In the genomic region with DNA sequence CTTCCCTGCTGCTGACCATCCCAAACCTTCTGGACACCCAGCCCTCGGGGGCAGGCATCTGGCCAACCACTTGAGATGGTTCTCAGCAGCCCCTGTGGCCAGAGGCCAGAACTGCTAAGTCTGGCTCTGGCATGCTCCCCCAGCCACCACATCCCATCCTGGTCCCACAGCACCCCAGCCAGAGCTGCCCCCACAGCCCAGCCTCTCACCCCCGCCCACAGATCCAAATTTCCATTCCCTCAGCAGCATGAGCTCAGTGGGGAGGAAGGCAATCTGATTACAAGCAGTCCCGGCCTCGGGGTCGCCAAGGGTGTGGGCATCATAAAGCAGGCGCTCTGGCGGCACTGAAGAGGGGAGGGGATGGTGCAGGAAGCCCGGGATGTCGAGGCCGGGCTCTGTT, we compare ENCODE assay signal across 19 cellular contexts. TPM values are rescaled to one million over a fixed set of nuclear protein-coding genes. Genes with fewer than 3 reads are reported as not detected.
DNase-seq lines count a peak whose midpoint lies in the region; ATAC-seq and TF ChIP-seq lines count a peak whose summit lies in the region.
"Had no signal": no experiment of that assay in that cellular context is flagged by ENCODE, and none has a peak within 500 bp of the region (broad histone marks: within the 10 kb centered on the region; RNA-seq: fewer than 3 reads in every experiment).

No MANE protein-coding gene starts in this region.

- H2AFZ ChIP-seq in Loucy (ENCODE audit: low read length) (no peak overlapping the region), neuronal stem cell (ENCODE audit: low read length) (no peak overlapping the region)

- no peak for ATAC-seq in left ventricle myocardium superior

- H3K4me1 ChIP-seq in Loucy (ENCODE audit: insufficient read depth, low read length, poor library complexity, severe bottlenecking) = peaks cover 70% of the 10 kb centered on the region
- H3K4me1 ChIP-seq in neuronal stem cell (ENCODE audit: control insufficient read depth in 2 of 2, insufficient read depth in 1 of 2, low read depth in 1 of 2, low read length in 2 of 2) = no peaks in the 10 kb centered on the region
- peaks cover 0 to 9% (median 0%) of the 10 kb centered on the region in 4 donors for H3K4me1 ChIP-seq in tibial nerve
- H3K4me1 ChIP-seq: HAP-1 had no signal

- no peak overlapping the region for H3K4ac ChIP-seq in neuronal stem cell (ENCODE audit: low read length)

- no peak overlapping the region for H3K27ac ChIP-seq in neuronal stem cell (replicated peaks; ENCODE audit: low read length)
- no peak overlapping the region for H3K27ac ChIP-seq in tibial nerve

- H3K36me3 ChIP-seq in Loucy (ENCODE audit: insufficient read depth, low read length) = no peaks in the 10 kb centered on the region
- H3K36me3 ChIP-seq in neuronal stem cell (replicated peaks in 1 of 2; ENCODE audit: control insufficient read depth in 2 of 2, insufficient read depth in 2 of 2, low read length in 2 of 2) = no peaks in the 10 kb centered on the region
- H3K36me3 ChIP-seq in tibial nerve = no peaks in the 10 kb centered on the region
- H3K36me3 ChIP-seq: HAP-1 had no signal

- peak overlapping the region; percentile 34 for H3K23ac ChIP-seq in neuronal stem cell (ENCODE audit: low read depth, low read length, poor library complexity)

- no CpG with 5 or more reads among the region's 10 CpGs for WGBS in neuronal stem cell (ENCODE audit: extremely low coverage in 2 of 2, insufficient read length in 2 of 2, insufficient replicate concordance in 1 of 2), 2 donors
- WGBS in tibial nerve, 2 donors = 25 to 33% methylated on average over 5 to 10 of the region's 10 CpGs

- H4K91ac ChIP-seq in neuronal stem cell (ENCODE audit: low read depth, low read length, poor library complexity) = no peak overlapping the region

- H3K79me2 ChIP-seq in Loucy (ENCODE audit: insufficient read depth, low read length) = no peaks in the 10 kb centered on the region

- H3K18ac ChIP-seq in neuronal stem cell (ENCODE audit: low read length) = peak overlapping the region; percentile 24

- H3K4me2 ChIP-seq in Loucy (ENCODE audit: low read depth, low read length, poor library complexity, severe bottlenecking) (no peak overlapping the region), neuronal stem cell (ENCODE audit: insufficient read depth, low read length, poor library complexity, severe bottlenecking) (no peak overlapping the region)

- H3K9ac ChIP-seq in Loucy (ENCODE audit: low read depth, low read length, poor library complexity, severe bottlenecking) = peak overlapping the region; percentile 9
- no peak overlapping the region for H3K9ac ChIP-seq in neuronal stem cell (ENCODE audit: low read depth, low read length, poor library complexity)

- no peak for TF ChIP-seq EP300 in tibial nerve (IDR thresholded peaks at IDR 0.05)

- peak overlapping the region; percentile 14 for H2AK5ac ChIP-seq in neuronal stem cell (ENCODE audit: low read depth, low read length)

- no peaks in the 10 kb centered on the region for H3K9me3 ChIP-seq in Loucy (ENCODE audit: insufficient read depth, low read depth, low read length)
- no peaks in the 10 kb centered on the region for H3K9me3 ChIP-seq in neuronal stem cell (replicated peaks in 1 of 2; ENCODE audit: control insufficient read depth in 2 of 2, insufficient read depth in 1 of 2, low read depth in 1 of 2, low read length in 2 of 2)
- H3K9me3 ChIP-seq in tibial nerve = no peaks in the 10 kb centered on the region
- H3K9me3 ChIP-seq: HAP-1 had no signal

- intact Hi-C loops in left ventricle myocardium superior (cut with micrococcal nuclease) = no loop called here

- no peaks in the 10 kb centered on the region for H3K9me2 ChIP-seq in Loucy (replicated peaks; ENCODE audit: low read depth, low read length)

- H3K27me3 ChIP-seq in Loucy (ENCODE audit: insufficient read depth, low read length, poor library complexity, severe bottlenecking) (no peaks in the 10 kb centered on the region), neuronal stem cell (ENCODE audit: control insufficient read depth in 3 of 3, insufficient read depth in 3 of 3, low read depth in 1 of 3, low read length in 3 of 3) (peaks cover 0 to 42% (median 0%) of the 10 kb centered on the region in 3 experiments), tibial nerve (peaks cover 0 to 21% of the 10 kb centered on the region in 2 donors)

- H3K4me3 ChIP-seq in Loucy (ENCODE audit: low read length, poor library complexity, severe bottlenecking) = no peak overlapping the region
- no peak overlapping the region for H3K4me3 ChIP-seq in neuronal stem cell (ENCODE audit: low read length in 2 of 2)
- H3K4me3 ChIP-seq in tibial nerve = no peak overlapping the region
- H3K4me3 ChIP-seq: HAP-1 had no signal

- no peak overlapping the region for H2BK5ac ChIP-seq in neuronal stem cell (ENCODE audit: low read length)

- H4K20me1 ChIP-seq in Loucy (ENCODE audit: insufficient read depth, low read length, poor library complexity, severe bottlenecking) = no peaks in the 10 kb centered on the region

- H2BK12ac ChIP-seq in neuronal stem cell (ENCODE audit: low read length) = no peak overlapping the region

- H2BK120ac ChIP-seq in neuronal stem cell (ENCODE audit: low read depth, low read length) = no peak overlapping the region

- no peak for TF ChIP-seq POLR2A in tibial nerve (IDR thresholded peaks at IDR 0.05)

- no peaks in the 10 kb centered on the region for H3K79me1 ChIP-seq in neuronal stem cell (ENCODE audit: low read depth, low read length)

- no peak for TF ChIP-seq CTCF in Loucy (conservative IDR thresholded peaks at IDR 0.05; ENCODE audit: low read length)
- no peak for TF ChIP-seq CTCF in tibial nerve (IDR thresholded peaks at IDR 0.05)

- H3F3A ChIP-seq in Loucy (ENCODE audit: low read depth) = peaks cover 3% of the 10 kb centered on the region; the same call in 1 of the 2 replicates

- H3K14ac ChIP-seq in neuronal stem cell (ENCODE audit: low read length) = no peak overlapping the region

- DNase-seq in ELF-1 (ENCODE audit: low read depth, low spot score) (peak; percentile 23), astrocyte of the hippocampus (ENCODE audit: low read depth, low spot score) (peak; percentile 28), neuronal stem cell (ENCODE audit: low spot score) (no peak), GM03348 (ENCODE audit: low spot score) (no peak), left ventricle myocardium superior (no peak), occipital lobe (lab: John Stamatoyannopoulos, UW) (no peak), tibial nerve (ENCODE audit: low spot score in 2 of 2) (no peak)
- DNase-seq: DND-41, Karpas-422, NCI-H1092 treated with DMSO at 0.1 percent for 48 hours, NCI-H2081 treated with DMSO at 0.1 percent for 48 hours, NCI-H446 treated with DMSO at 0.1 percent for 48 hours, NCI-H69, RPMI8226, T-helper 1 cell had no signal

- peak overlapping the region; percentile 2 for H2BK15ac ChIP-seq in neuronal stem cell (ENCODE audit: low read length)

- H4K8ac ChIP-seq in neuronal stem cell (ENCODE audit: low read depth, low read length) = no peak overlapping the region

RNA-seq across cellular contexts. Expression of a gene that starts 45.6 kb away (rescaled TPM):
- 0.08 TPM for polyA plus RNA-seq in neuronal stem cell (2013, experiment 1 of 2)
- polyA plus RNA-seq in neuronal stem cell (2013, experiment 2 of 2) = 0.10 TPM
- total RNA-seq in left ventricle myocardium superior (not detected), occipital lobe (not detected), tibial nerve (1 to 10 TPM in 1 of 4 donors, under 1 TPM in 3; 0.59 to 3.9 (median 0.75) TPM)
- polyA plus RNA-seq: CD14-positive monocyte, IgD-negative memory B cell had no signal

Comparison
In these comparisons a context has a peak if more than half of its experiments do, and no peak if none do; other contexts are left out.
1. DNase-seq: peak in ELF-1 (single experiment) and astrocyte of the hippocampus (single experiment); none in neuronal stem cell (single experiment), GM03348 (single experiment), left ventricle myocardium superior (single experiment), occipital lobe (single experiment) and tibial nerve (0 of 2).